ENCODE assay signal across 1 cellular context in the genomic region with DNA sequence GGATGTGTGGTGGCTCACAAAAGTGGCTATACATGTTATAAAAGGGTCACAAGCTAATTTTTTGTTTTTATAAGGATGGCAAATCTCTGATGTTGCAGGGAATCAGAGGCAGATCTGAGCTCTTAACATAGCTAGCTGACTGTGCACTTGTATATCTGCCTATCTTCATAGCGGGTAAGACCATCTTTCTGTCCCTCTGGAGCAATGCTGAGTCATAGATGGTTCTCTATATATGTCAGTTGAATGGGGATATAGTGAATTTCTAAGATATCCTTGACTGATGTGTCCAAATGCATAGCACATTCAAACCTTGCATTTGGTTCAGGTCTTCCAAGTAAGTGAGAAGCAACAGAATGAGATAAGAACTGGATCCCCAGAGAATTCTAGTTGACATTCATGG.
TF ChIP-seq lines count a peak whose summit lies in the region.

No MANE protein-coding gene starts in this region.

TF ChIP-seq in K562, 482 proteins besides CTCF, POLR2A, EP300 and RAD21 (continued from another document and continues in another):
- TF ChIP-seq, protein P1, sequence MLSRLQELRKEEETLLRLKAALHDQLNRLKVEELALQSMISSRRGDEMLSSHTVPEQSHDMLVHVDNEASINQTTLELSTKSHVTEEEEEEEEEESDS (CRISPR knock-in tag; IDR thresholded peaks at IDR 0.05), result no peak
- TF ChIP-seq MAFG (tag; conservative IDR thresholded peaks at IDR 0.05) (peak; percentile 87), RBM15 (IDR thresholded peaks at IDR 0.05; ENCODE audit: insufficient read depth, low read length) (no peak), CBX1 (IDR thresholded peaks at IDR 0.05; ENCODE audit: low read depth) (no peak), EZH2 (IDR thresholded peaks at IDR 0.05; ENCODE audit: borderline replicate concordance, low read depth, low read length) (no peak), E2F3 (CRISPR knock-in tag; IDR thresholded peaks at IDR 0.05) (no peak), MAFK (IDR thresholded peaks at IDR 0.05; ENCODE audit: low read length) (peak; percentile 75), ZNF239 (CRISPR knock-in tag; IDR thresholded peaks at IDR 0.05) (no peak), RCOR1 (IDR thresholded peaks at IDR 0.05; ENCODE audit: borderline replicate concordance in 1 of 2, low read depth in 2 of 2, low read length in 2 of 2) (peak in 1 of 2 experiments; percentile 47; a peak in 1 of 4 replicates), ZC3H8 (IDR thresholded peaks at IDR 0.05) (no peak), GATAD2A (IDR thresholded peaks at IDR 0.05) (no peak), SLC30A9 (CRISPR knock-in tag; IDR thresholded peaks at IDR 0.05) (no peak), ZNF780A (CRISPR knock-in tag; IDR thresholded peaks at IDR 0.05) (no peak), NFE2L1 (tag; IDR thresholded peaks at IDR 0.05; ENCODE audit: borderline replicate concordance, low read depth) (peak; percentile 64), ZNF57 (CRISPR knock-in tag; IDR thresholded peaks at IDR 0.05) (no peak), NCOA6 (IDR thresholded peaks at IDR 0.05) (no peak), SMAD2 (IDR thresholded peaks at IDR 0.05; ENCODE audit: low read depth, low read length) (no peak), ZNF282 (CRISPR knock-in tag; IDR thresholded peaks at IDR 0.05) (no peak), SIN3A (IDR thresholded peaks at IDR 0.05; ENCODE audit: borderline replicate concordance in 2 of 2, control insufficient read depth in 1 of 2, low read depth in 2 of 2, low read length in 2 of 2) (no peak), EGR1 (conservative IDR thresholded peaks at IDR 0.05) (no peak), TAF1 (IDR thresholded peaks at IDR 0.05; ENCODE audit: control insufficient read depth, extremely low read depth, insufficient read depth, low read length, severe bottlenecking) (no peak), HDAC8 (tag; IDR thresholded peaks at IDR 0.05) (no peak), DACH1 (IDR thresholded peaks at IDR 0.05; ENCODE audit: partially characterized antibody) (no peak), STAT5B (CRISPR knock-in tag; IDR thresholded peaks at IDR 0.05) (no peak), CREB1 (IDR thresholded peaks at IDR 0.05) (no peak), CREB1 (CRISPR knock-in tag; IDR thresholded peaks at IDR 0.05) (no peak), SMARCA5 (IDR thresholded peaks at IDR 0.05) (no peak), NFATC3 (IDR thresholded peaks at IDR 0.05) (no peak), JUND (IDR thresholded peaks at IDR 0.05; ENCODE audit: borderline replicate concordance, low read depth, low read length) (peak; percentile 63; the same call in 1 of the 2 replicates), JUND (tag; IDR thresholded peaks at IDR 0.05; ENCODE audit: borderline replicate concordance, low read depth, low read length) (peak; percentile 48; the same call in 1 of the 3 replicates), BRF1 (IDR thresholded peaks at IDR 0.05; ENCODE audit: borderline replicate concordance, extremely low read depth, insufficient read length) (no peak), CXXC5 (CRISPR knock-in tag; IDR thresholded peaks at IDR 0.05) (no peak), ARID1B (IDR thresholded peaks at IDR 0.05) (peak; percentile 39; the same call in 1 of the 2 replicates), ELF1 (tag; IDR thresholded peaks at IDR 0.05) (no peak), CHD4 (IDR thresholded peaks at IDR 0.05; ENCODE audit: insufficient read depth, insufficient replicate concordance, low read depth, low read length, poor library complexity, severe bottlenecking) (no peak), SP2 (IDR thresholded peaks at IDR 0.05; ENCODE audit: extremely low read depth, low read depth, low read length, poor library complexity, severe bottlenecking) (no peak), ZNF217 (CRISPR knock-in tag; IDR thresholded peaks at IDR 0.05) (no peak), ZNF830 (CRISPR knock-in tag; IDR thresholded peaks at IDR 0.05) (no peak), ZNF583 (CRISPR knock-in tag; IDR thresholded peaks at IDR 0.05) (no peak), PHB (CRISPR knock-in tag; IDR thresholded peaks at IDR 0.05) (no peak), ZNF197 (CRISPR knock-in tag; IDR thresholded peaks at IDR 0.05; ENCODE audit: low read depth) (no peak), ZNF24 (IDR thresholded peaks at IDR 0.05) (no peak), SAFB2 (IDR thresholded peaks at IDR 0.05; ENCODE audit: borderline replicate concordance, low read depth, low read length, severe bottlenecking) (no peak), GTF2F1 (IDR thresholded peaks at IDR 0.05; ENCODE audit: low read depth, low read length) (no peak), KLF13 (tag; IDR thresholded peaks at IDR 0.05; ENCODE audit: borderline replicate concordance, low read depth) (no peak), NR2F6 (CRISPR knock-in tag; IDR thresholded peaks at IDR 0.05) (no peak), C11orf30 (IDR thresholded peaks at IDR 0.05; ENCODE audit: low read depth) (peak; percentile 89), FOSL1 (tag; conservative IDR thresholded peaks at IDR 0.05) (0 out of 2 replicates have a peak, but pooled peaks have one; percentile 15), ZC3H11A (IDR thresholded peaks at IDR 0.05; ENCODE audit: low read depth, low read length) (no peak), PYGO2 (tag; IDR thresholded peaks at IDR 0.05) (no peak), ZNF316 (IDR thresholded peaks at IDR 0.05) (peak; percentile 84), NFE2 (IDR thresholded peaks at IDR 0.05; ENCODE audit: low read depth) (peak; percentile 88), PPARD (CRISPR knock-in tag; IDR thresholded peaks at IDR 0.05) (no peak), CBX5 (IDR thresholded peaks at IDR 0.05; ENCODE audit: borderline replicate concordance, low read depth) (no peak)
- TF ChIP-seq, protein P2, sequence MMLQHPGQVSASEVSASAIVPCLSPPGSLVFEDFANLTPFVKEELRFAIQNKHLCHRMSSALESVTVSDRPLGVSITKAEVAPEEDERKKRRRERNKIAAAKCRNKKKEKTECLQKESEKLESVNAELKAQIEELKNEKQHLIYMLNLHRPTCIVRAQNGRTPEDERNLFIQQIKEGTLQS (IDR thresholded peaks at IDR 0.05), result peak; percentile 47; the same call in 1 of the 2 replicates
- TF ChIP-seq, protein P2 (CRISPR knock-in tag; conservative IDR thresholded peaks at IDR 0.05), result no peak
- TF ChIP-seq, protein P3, sequence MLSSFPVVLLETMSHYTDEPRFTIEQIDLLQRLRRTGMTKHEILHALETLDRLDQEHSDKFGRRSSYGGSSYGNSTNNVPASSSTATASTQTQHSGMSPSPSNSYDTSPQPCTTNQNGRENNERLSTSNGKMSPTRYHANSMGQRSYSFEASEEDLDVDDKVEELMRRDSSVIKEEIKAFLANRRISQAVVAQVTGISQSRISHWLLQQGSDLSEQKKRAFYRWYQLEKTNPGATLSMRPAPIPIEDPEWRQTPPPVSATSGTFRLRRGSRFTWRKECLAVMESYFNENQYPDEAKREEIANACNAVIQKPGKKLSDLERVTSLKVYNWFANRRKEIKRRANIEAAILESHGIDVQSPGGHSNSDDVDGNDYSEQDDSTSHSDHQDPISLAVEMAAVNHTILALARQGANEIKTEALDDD (IDR thresholded peaks at IDR 0.05), result no peak
- TF ChIP-seq, protein P4, sequence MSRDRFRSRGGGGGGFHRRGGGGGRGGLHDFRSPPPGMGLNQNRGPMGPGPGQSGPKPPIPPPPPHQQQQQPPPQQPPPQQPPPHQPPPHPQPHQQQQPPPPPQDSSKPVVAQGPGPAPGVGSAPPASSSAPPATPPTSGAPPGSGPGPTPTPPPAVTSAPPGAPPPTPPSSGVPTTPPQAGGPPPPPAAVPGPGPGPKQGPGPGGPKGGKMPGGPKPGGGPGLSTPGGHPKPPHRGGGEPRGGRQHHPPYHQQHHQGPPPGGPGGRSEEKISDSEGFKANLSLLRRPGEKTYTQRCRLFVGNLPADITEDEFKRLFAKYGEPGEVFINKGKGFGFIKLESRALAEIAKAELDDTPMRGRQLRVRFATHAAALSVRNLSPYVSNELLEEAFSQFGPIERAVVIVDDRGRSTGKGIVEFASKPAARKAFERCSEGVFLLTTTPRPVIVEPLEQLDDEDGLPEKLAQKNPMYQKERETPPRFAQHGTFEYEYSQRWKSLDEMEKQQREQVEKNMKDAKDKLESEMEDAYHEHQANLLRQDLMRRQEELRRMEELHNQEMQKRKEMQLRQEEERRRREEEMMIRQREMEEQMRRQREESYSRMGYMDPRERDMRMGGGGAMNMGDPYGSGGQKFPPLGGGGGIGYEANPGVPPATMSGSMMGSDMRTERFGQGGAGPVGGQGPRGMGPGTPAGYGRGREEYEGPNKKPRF (IDR thresholded peaks at IDR 0.05; ENCODE audit: low read depth, low read length), result no peak
- TF ChIP-seq, protein P5, sequence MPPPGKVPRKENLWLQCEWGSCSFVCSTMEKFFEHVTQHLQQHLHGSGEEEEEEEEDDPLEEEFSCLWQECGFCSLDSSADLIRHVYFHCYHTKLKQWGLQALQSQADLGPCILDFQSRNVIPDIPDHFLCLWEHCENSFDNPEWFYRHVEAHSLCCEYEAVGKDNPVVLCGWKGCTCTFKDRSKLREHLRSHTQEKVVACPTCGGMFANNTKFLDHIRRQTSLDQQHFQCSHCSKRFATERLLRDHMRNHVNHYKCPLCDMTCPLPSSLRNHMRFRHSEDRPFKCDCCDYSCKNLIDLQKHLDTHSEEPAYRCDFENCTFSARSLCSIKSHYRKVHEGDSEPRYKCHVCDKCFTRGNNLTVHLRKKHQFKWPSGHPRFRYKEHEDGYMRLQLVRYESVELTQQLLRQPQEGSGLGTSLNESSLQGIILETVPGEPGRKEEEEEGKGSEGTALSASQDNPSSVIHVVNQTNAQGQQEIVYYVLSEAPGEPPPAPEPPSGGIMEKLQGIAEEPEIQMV (tag; conservative IDR thresholded peaks at IDR 0.05; ENCODE audit: low read depth), result no peak
- TF ChIP-seq, protein P6, sequence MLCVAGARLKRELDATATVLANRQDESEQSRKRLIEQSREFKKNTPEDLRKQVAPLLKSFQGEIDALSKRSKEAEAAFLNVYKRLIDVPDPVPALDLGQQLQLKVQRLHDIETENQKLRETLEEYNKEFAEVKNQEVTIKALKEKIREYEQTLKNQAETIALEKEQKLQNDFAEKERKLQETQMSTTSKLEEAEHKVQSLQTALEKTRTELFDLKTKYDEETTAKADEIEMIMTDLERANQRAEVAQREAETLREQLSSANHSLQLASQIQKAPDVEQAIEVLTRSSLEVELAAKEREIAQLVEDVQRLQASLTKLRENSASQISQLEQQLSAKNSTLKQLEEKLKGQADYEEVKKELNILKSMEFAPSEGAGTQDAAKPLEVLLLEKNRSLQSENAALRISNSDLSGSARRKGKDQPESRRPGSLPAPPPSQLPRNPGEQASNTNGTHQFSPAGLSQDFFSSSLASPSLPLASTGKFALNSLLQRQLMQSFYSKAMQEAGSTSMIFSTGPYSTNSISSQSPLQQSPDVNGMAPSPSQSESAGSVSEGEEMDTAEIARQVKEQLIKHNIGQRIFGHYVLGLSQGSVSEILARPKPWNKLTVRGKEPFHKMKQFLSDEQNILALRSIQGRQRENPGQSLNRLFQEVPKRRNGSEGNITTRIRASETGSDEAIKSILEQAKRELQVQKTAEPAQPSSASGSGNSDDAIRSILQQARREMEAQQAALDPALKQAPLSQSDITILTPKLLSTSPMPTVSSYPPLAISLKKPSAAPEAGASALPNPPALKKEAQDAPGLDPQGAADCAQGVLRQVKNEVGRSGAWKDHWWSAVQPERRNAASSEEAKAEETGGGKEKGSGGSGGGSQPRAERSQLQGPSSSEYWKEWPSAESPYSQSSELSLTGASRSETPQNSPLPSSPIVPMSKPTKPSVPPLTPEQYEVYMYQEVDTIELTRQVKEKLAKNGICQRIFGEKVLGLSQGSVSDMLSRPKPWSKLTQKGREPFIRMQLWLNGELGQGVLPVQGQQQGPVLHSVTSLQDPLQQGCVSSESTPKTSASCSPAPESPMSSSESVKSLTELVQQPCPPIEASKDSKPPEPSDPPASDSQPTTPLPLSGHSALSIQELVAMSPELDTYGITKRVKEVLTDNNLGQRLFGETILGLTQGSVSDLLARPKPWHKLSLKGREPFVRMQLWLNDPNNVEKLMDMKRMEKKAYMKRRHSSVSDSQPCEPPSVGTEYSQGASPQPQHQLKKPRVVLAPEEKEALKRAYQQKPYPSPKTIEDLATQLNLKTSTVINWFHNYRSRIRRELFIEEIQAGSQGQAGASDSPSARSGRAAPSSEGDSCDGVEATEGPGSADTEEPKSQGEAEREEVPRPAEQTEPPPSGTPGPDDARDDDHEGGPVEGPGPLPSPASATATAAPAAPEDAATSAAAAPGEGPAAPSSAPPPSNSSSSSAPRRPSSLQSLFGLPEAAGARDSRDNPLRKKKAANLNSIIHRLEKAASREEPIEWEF (CRISPR knock-in tag; IDR thresholded peaks at IDR 0.05), result no peak
- TF ChIP-seq, protein P7, sequence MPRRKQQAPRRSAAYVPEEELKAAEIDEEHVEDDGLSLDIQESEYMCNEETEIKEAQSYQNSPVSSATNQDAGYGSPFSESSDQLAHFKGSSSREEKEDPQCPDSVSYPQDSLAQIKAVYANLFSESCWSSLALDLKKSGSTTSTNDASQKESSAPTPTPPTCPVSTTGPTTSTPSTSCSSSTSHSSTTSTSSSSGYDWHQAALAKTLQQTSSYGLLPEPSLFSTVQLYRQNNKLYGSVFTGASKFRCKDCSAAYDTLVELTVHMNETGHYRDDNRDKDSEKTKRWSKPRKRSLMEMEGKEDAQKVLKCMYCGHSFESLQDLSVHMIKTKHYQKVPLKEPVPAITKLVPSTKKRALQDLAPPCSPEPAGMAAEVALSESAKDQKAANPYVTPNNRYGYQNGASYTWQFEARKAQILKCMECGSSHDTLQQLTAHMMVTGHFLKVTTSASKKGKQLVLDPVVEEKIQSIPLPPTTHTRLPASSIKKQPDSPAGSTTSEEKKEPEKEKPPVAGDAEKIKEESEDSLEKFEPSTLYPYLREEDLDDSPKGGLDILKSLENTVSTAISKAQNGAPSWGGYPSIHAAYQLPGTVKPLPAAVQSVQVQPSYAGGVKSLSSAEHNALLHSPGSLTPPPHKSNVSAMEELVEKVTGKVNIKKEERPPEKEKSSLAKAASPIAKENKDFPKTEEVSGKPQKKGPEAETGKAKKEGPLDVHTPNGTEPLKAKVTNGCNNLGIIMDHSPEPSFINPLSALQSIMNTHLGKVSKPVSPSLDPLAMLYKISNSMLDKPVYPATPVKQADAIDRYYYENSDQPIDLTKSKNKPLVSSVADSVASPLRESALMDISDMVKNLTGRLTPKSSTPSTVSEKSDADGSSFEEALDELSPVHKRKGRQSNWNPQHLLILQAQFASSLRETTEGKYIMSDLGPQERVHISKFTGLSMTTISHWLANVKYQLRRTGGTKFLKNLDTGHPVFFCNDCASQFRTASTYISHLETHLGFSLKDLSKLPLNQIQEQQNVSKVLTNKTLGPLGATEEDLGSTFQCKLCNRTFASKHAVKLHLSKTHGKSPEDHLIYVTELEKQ (CRISPR knock-in tag; IDR thresholded peaks at IDR 0.05), result no peak
- TF ChIP-seq, protein P8, sequence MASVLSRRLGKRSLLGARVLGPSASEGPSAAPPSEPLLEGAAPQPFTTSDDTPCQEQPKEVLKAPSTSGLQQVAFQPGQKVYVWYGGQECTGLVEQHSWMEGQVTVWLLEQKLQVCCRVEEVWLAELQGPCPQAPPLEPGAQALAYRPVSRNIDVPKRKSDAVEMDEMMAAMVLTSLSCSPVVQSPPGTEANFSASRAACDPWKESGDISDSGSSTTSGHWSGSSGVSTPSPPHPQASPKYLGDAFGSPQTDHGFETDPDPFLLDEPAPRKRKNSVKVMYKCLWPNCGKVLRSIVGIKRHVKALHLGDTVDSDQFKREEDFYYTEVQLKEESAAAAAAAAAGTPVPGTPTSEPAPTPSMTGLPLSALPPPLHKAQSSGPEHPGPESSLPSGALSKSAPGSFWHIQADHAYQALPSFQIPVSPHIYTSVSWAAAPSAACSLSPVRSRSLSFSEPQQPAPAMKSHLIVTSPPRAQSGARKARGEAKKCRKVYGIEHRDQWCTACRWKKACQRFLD (CRISPR knock-in tag; IDR thresholded peaks at IDR 0.05), result no peak
